Comparison of ENCODE assay signal across 11 cellular contexts in genomic region chr11:71251159-71251721, GRCh38. TPM values are rescaled to one million over a fixed set of nuclear protein-coding genes. Genes with fewer than 3 reads are reported as not detected.
DNase-seq lines count a peak whose midpoint lies in the region; ATAC-seq and TF ChIP-seq lines count a peak whose summit lies in the region.
"Had no signal": no experiment of that assay in that cellular context is flagged by ENCODE, and none has a peak within 500 bp of the region (broad histone marks: within the 10 kb centered on the region; RNA-seq: fewer than 3 reads in every experiment).

No MANE protein-coding gene starts in this region.

- no peaks in the 10 kb centered on the region for H3K36me3 ChIP-seq in ascending aorta
- no peaks in the 10 kb centered on the region for H3K36me3 ChIP-seq in thoracic aorta
- H3K36me3 ChIP-seq in HAP-1 (replicated peaks) = no peaks in the 10 kb centered on the region
- no peaks in the 10 kb centered on the region for H3K36me3 ChIP-seq in heart left ventricle

- H3K9me3 ChIP-seq in ascending aorta (no peaks in the 10 kb centered on the region), thoracic aorta (no peaks in the 10 kb centered on the region), HAP-1 (no peaks in the 10 kb centered on the region), heart left ventricle (no peaks in the 10 kb centered on the region)

- 0 to 9% (median 2%) methylated on average over 3 to 63 of the region's 63 CpGs for WGBS in heart left ventricle, 4 donors

- DNase-seq in NCI-H2227 (lab: John Stamatoyannopoulos, UW; ENCODE audit: unreplicated experiment) (peak; percentile 33), NCI-H2227 treated with DMSO at 0.1 percent for 48 hours (lab: John Stamatoyannopoulos, UW) (no peak), ascending aorta (ENCODE audit: low spot score in 2 of 2) (peak in 1 of 2 donors; percentile 53), kidney tubule cell (ENCODE audit: low spot score) (peak; percentile 51), thoracic aorta (ENCODE audit: low spot score) (no peak), HAP-1 (ENCODE audit: low spot score in 2 of 2) (no peak), sciatic nerve (ENCODE audit: low spot score) (no peak), heart left ventricle (no peak)
- DNase-seq: NCI-H774, occipital lobe had no signal

- TF ChIP-seq CTCF in ascending aorta (IDR thresholded peaks at IDR 0.05) (no peak), thoracic aorta (IDR thresholded peaks at IDR 0.05) (no peak), heart left ventricle (IDR thresholded peaks at IDR 0.05) (no peak)

- intact Hi-C loops in ascending aorta (cut with DNase I) = loop anchor here (5.0 kb wide), 1 partner anchor 46 kb away; no protein-coding TSS in a partner anchor
- intact Hi-C loops in sciatic nerve (cut with DNase I) = no loop called here
- intact Hi-C loops in heart left ventricle (cut with DNase I) = no loop called here

- peaks cover 12% of the 10 kb centered on the region for H3K27me3 ChIP-seq in ascending aorta
- H3K27me3 ChIP-seq in thoracic aorta (replicated peaks; ENCODE audit: insufficient read depth) = peaks cover 5% of the 10 kb centered on the region
- H3K27me3 ChIP-seq in HAP-1 (ENCODE audit: low read depth) = peaks cover 50% of the 10 kb centered on the region
- peaks cover 39 to 89% (median 72%) of the 10 kb centered on the region in 9 donors for H3K27me3 ChIP-seq in heart left ventricle

- H3K27ac ChIP-seq in ascending aorta (no peak overlapping the region), thoracic aorta (no peak overlapping the region), heart left ventricle (no peak overlapping the region)

- H3K4me3 ChIP-seq in ascending aorta = peak overlapping the region; percentile 50 to 63
- peak overlapping the region; percentile 69 for H3K4me3 ChIP-seq in thoracic aorta
- no peak overlapping the region for H3K4me3 ChIP-seq in HAP-1
- peak overlapping the region in 4 of 12 donors; percentile 3 to 55 (median 49) for H3K4me3 ChIP-seq in heart left ventricle

- no peak for ATAC-seq in thoracic aorta (ENCODE audit: insufficient number of reproducible peaks, low FRiP score, low read depth)
- no peak for ATAC-seq in sciatic nerve
- ATAC-seq in heart left ventricle = no peak
- ATAC-seq: activated naive CD4-positive, alpha-beta T cell treated with anti-CD3 and anti-CD28 coated beads, Interleukin-2, amount 50 U/mL, for 72 hours had no signal

- in situ Hi-C loops in HAP-1 (cut with MboI; ENCODE audit: low sequenced_read_pairs) = no loop called here

- TF ChIP-seq POLR2A in heart left ventricle (IDR thresholded peaks at IDR 0.05) = no peak

- H3K4me1 ChIP-seq in ascending aorta = peaks cover 14% of the 10 kb centered on the region in 2 donors
- H3K4me1 ChIP-seq in thoracic aorta (ENCODE audit: control insufficient read depth in 1 of 2, low read depth in 2 of 2) = peaks cover 16 to 29% of the 10 kb centered on the region in 2 donors
- H3K4me1 ChIP-seq in HAP-1 = no peaks in the 10 kb centered on the region
- peaks cover 0 to 32% (median 7%) of the 10 kb centered on the region in 12 donors for H3K4me1 ChIP-seq in heart left ventricle

RNA-seq across cellular contexts. Expression of gene SHANK2, which starts 1.1 kb away (rescaled TPM):
- 0.53 TPM for total RNA-seq in ascending aorta
- total RNA-seq in thoracic aorta = under 1 TPM in 1 of 2 donors, not detected in 1; 0.99 TPM
- total RNA-seq in sciatic nerve = 3.7 TPM
- total RNA-seq in heart left ventricle = 1 to 10 TPM in 1 of 9 donors, under 1 TPM in 3, not detected in 5; 0.29 to 1.5 (median 0.41) TPM
- under 1 TPM; under 0.01 to 0.04 TPM for polyA plus RNA-seq in heart left ventricle
- total RNA-seq: activated naive CD4-positive, alpha-beta T cell treated with anti-CD3 and anti-CD28 coated beads, Interleukin-2, amount 50 U/mL, for 72 hours had no signal

Comparison
In these comparisons a context has a peak if more than half of its experiments do, and no peak if none do; other contexts are left out.
1. DNase-seq: peak in NCI-H2227 (single experiment) and kidney tubule cell (single experiment); none in NCI-H2227 treated with DMSO at 0.1 percent for 48 hours (single experiment), thoracic aorta (single experiment), HAP-1 (0 of 2), sciatic nerve (single experiment) and heart left ventricle (0 of 5).